Comparison of ENCODE assay signal across 17 cellular contexts in the genomic region with DNA sequence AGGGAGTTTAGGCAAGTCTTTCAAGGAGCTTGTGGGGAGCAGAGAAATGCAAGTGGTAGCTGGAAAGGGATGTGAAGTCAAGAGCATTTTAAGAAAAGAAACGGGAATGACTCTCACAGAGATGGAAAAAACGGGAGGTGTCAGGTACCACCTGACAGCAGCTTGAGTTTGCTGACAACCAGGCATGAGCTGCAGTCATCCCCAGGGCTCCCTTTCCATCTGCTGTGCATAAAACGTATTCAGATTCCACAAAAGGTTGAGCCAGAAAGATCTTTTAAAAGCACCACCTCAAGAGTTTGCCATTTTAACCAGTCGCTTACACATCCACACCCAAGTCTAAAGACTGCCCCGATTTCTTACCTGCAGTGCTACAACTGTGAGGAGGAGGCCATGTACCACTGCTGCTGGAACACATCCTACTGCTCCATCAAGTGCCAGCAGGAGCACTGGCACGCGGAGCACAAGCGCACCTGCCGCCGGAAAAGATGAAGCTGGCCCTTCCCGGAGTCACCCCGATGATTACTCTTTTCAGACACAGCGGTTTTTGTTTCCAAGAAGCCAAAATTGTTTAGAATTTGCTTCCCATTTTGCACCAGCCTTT.
DNase-seq lines count a peak whose midpoint lies in the region; ATAC-seq lines count a peak whose summit lies in the region.
"Had no signal": no experiment of that assay in that cellular context is flagged by ENCODE, and none has a peak within 500 bp of the region (broad histone marks: within the 10 kb centered on the region; RNA-seq: fewer than 3 reads in every experiment).

No MANE protein-coding gene starts in this region.

- no peaks in the 10 kb centered on the region for H3K9me3 Mint-ChIP-seq in memory B cell
- H3K9me3 Mint-ChIP-seq: CD4-positive, alpha-beta T cell; GM23338; HFFc6 had no signal

- H3K4me3 Mint-ChIP-seq in T-helper 17 cell: no peak overlapping the region
- H3K4me3 Mint-ChIP-seq in memory B cell: no peak overlapping the region
- H3K4me3 Mint-ChIP-seq: CD4-positive, alpha-beta T cell; GM23338; HFFc6 had no signal

- DNase-seq in G401 (ENCODE audit: low spot score): peak; percentile 85
- DNase-seq in T-helper 17 cell: no peak
- no peak for DNase-seq in memory B cell (ENCODE audit: low spot score in 2 of 2)
- no peak for DNase-seq in activated CD4-positive, alpha-beta T cell treated with anti-CD3 and anti-CD28 coated beads for 4 hours
- DNase-seq in DMS 273 (lab: John Stamatoyannopoulos, UW; ENCODE audit: unreplicated experiment): no peak
- no peak for DNase-seq in activated CD4-positive, alpha-beta T cell treated with anti-CD3 and anti-CD28 coated beads, Interleukin-2, amount 50 U/mL, for 1 hour
- DNase-seq: ACHN; BE2C; Caco-2; CD4-positive, alpha-beta T cell; DMS153; DMS79; GF-D8; HFFc6; IMR-90 had no signal

- ATAC-seq in T-helper 17 cell (no peak), memory B cell (ENCODE audit: low read depth) (no peak)
- ATAC-seq: GM23338, HCT116 had no signal

- H3K36me3 Mint-ChIP-seq in T-helper 17 cell (ENCODE audit: low read depth) (peaks cover 14% of the 10 kb centered on the region), memory B cell (peaks cover 41% of the 10 kb centered on the region)

- H3K4me1 Mint-ChIP-seq in T-helper 17 cell (peaks cover 4% of the 10 kb centered on the region), memory B cell (no peaks in the 10 kb centered on the region)
- H3K4me1 Mint-ChIP-seq: GM23338 had no signal

- in situ Hi-C loops in G401 (cut with HindIII; ENCODE audit: low sequenced_read_pairs): no loop called here

- H3K27me3 Mint-ChIP-seq in T-helper 17 cell: no peaks in the 10 kb centered on the region
- no peaks in the 10 kb centered on the region for H3K27me3 Mint-ChIP-seq in memory B cell
- H3K27me3 Mint-ChIP-seq: CD4-positive, alpha-beta T cell had no signal

- H3K27ac Mint-ChIP-seq in T-helper 17 cell: peak overlapping the region; percentile 47
- H3K27ac Mint-ChIP-seq in memory B cell: peak overlapping the region; percentile 30
- H3K27ac Mint-ChIP-seq: CD4-positive, alpha-beta T cell; GM23338; HFFc6 had no signal

- no peaks in the 10 kb centered on the region for H3K9me3 ChIP-seq in T-helper 17 cell (ENCODE audit: control insufficient read depth, low read length, poor library complexity, severe bottlenecking)
- H3K9me3 ChIP-seq: BE2C, Caco-2 had no signal
